ENCODE assay signal across 28 cellular contexts in genomic region chr2:15367715-15368114, GRCh38.
A peak's percentile ranks its signal among the peaks of the same experiment; 100 is the strongest.
DNase-seq lines count a peak whose midpoint lies in the region; ATAC-seq and TF ChIP-seq lines count a peak whose summit lies in the region.
"Had no signal": no experiment of that assay in that cellular context is flagged by ENCODE, and none has a peak within 500 bp of the region (broad histone marks: within the 10 kb centered on the region; RNA-seq: fewer than 3 reads in every experiment).

No MANE protein-coding gene starts in this region.

- H3K4me1 ChIP-seq in left ventricle myocardium inferior: no peaks in the 10 kb centered on the region
- H3K4me1 ChIP-seq: heart right ventricle, suprapubic skin had no signal

- no peak overlapping the region for H3K27ac ChIP-seq in left ventricle myocardium inferior (replicated peaks)
- H3K27ac ChIP-seq: C4-2B, heart right ventricle, suprapubic skin, VCaP had no signal

- intact Hi-C loops in left ventricle myocardium inferior (cut with micrococcal nuclease): no loop called here

- H3K4me3 ChIP-seq in left ventricle myocardium inferior: no peak overlapping the region
- H3K4me3 ChIP-seq: heart right ventricle, smooth muscle cell, suprapubic skin had no signal

- H3K27me3 ChIP-seq in left ventricle myocardium inferior (ENCODE audit: low read depth): no peaks in the 10 kb centered on the region
- H3K27me3 ChIP-seq: heart right ventricle, suprapubic skin had no signal

- peak; percentile 70 for ATAC-seq in GM18861 (IDR thresholded peaks at IDR 0.05; ENCODE audit: unreplicated experiment)
- peak; percentile 78 for ATAC-seq in GM21381 (IDR thresholded peaks at IDR 0.05; ENCODE audit: unreplicated experiment)
- ATAC-seq in HG02943 (IDR thresholded peaks at IDR 0.05; ENCODE audit: low read depth, unreplicated experiment): peak; percentile 77
- ATAC-seq in HG03558 (IDR thresholded peaks at IDR 0.05; ENCODE audit: extremely low read depth, unreplicated experiment): peak; percentile 42
- ATAC-seq in HG02884 (IDR thresholded peaks at IDR 0.05; ENCODE audit: unreplicated experiment): no peak
- no peak for ATAC-seq in esophagus mucosa
- ATAC-seq: heart right ventricle; left lobe of liver; stimulated activated memory B cell treated with anti-CD40 and anti-IgM and Interleukin-4, amounts not matched to agents 10 μg/mL and 1 μg/mL and 100 μg/mL, for 72 hours; T-helper 17 cell had no signal

- peaks cover 39% of the 10 kb centered on the region for H3K36me3 ChIP-seq in left ventricle myocardium inferior

- TF ChIP-seq CTCF in left ventricle myocardium inferior (IDR thresholded peaks at IDR 0.05; ENCODE audit: borderline replicate concordance): no peak

- no peak for DNase-seq in left ventricle myocardium inferior
- no peak for DNase-seq in GM19238 (ENCODE audit: insufficient read length, low spot score)
- DNase-seq: activated CD4-positive, alpha-beta T cell treated with anti-CD3 and anti-CD28 coated beads, Interleukin-2, amount 10 ng/mL, durations not matched to agents 7 days and 5 days; activated naive CD8-positive, alpha-beta T cell treated with anti-CD3 and anti-CD28 coated beads for 36 hours; Calu3; EL; GOT3; heart right ventricle; KBM-7; MM.1S; naive B cell; NCI-H1436; NCI-H524; nucleus accumbens; retina; T-helper 17 cell had no signal

- no peaks in the 10 kb centered on the region for H3K9me3 ChIP-seq in left ventricle myocardium inferior (replicated peaks)
- H3K9me3 ChIP-seq: heart right ventricle, suprapubic skin had no signal

Comparison
In these comparisons a context has a peak if more than half of its experiments do, and no peak if none do; other contexts are left out.
1. ATAC-seq: peak in GM18861 (single experiment), GM21381 (single experiment), HG02943 (single experiment) and HG03558 (single experiment); none in HG02884 (single experiment) and esophagus mucosa (single experiment).